13 cellular contexts compared by ENCODE assay signal in the genomic region with DNA sequence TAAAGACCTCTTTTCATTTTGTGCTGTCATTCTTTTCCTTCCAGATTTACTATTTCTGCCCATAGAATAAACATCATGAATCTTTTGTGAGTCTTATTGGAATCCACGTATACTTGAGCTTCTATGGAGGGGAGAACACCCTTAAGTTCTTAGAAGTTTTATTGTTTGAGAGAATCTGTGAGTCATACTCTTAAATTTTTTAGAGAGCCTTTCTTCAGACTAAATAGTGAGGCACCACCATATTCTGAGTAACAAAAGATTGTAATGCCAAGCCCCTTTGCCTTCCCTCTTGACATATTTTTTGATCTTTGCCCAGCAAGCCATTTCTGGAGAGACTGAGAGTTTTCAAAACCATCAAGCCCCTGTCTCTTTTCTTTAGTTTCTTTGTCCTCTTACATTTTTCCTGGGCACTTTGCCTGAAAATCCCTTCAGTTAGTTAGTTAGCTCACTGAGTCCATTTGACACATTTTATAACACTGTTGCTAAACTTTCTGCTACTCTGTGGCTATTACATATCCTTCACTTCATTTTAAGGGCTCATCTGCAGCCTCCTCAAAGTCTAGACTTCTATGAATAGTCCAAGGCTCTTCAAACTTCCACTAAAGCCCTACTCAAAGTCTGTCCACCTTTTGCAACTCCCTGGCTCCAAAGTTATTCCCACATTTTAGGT.
DNase-seq lines count a peak whose midpoint lies in the region; ATAC-seq and TF ChIP-seq lines count a peak whose summit lies in the region.
"Had no signal": no experiment of that assay in that cellular context is flagged by ENCODE, and none has a peak within 500 bp of the region (broad histone marks: within the 10 kb centered on the region; RNA-seq: fewer than 3 reads in every experiment).

No MANE protein-coding gene starts in this region.

- H3K4me3 ChIP-seq in thoracic aorta, result no peak overlapping the region
- H3K4me3 ChIP-seq: BLaER1, gastrocnemius medialis had no signal

- no peaks in the 10 kb centered on the region for H3K4me1 Mint-ChIP-seq in activated naive CD8-positive, alpha-beta T cell treated with anti-CD3 and anti-CD28 coated beads, Interleukin-2, amount 10 ng/mL, durations not matched to agents 7 days and 5 days
- peaks cover 7% of the 10 kb centered on the region for H3K4me1 Mint-ChIP-seq in activated naive CD8-positive, alpha-beta T cell treated with anti-CD3 and anti-CD28 coated beads for 36 hours
- H3K4me1 Mint-ChIP-seq in activated T-helper 1 cell treated with anti-CD3 and anti-CD28 coated beads, Interleukin-12 subunit alpha, Interleukin-12 subunit beta, Interleukin-2, Interleukin-4 antibody, amounts not matched to agents 30 ng/mL and 10 ng/mL and 1 ng/mL, durations not matched to agents 14 hours and 24 hours and 36 hours (ENCODE audit: low read depth), result peaks cover 8% of the 10 kb centered on the region

- H3K9me3 ChIP-seq in thoracic aorta, result no peaks in the 10 kb centered on the region
- H3K9me3 ChIP-seq: BLaER1, gastrocnemius medialis had no signal

- peak overlapping the region; percentile 4 to 57 for H3K27ac ChIP-seq in thoracic aorta
- H3K27ac ChIP-seq: BLaER1, gastrocnemius medialis had no signal

- H3K27ac Mint-ChIP-seq in activated naive CD8-positive, alpha-beta T cell treated with anti-CD3 and anti-CD28 coated beads, Interleukin-2, amount 10 ng/mL, durations not matched to agents 7 days and 5 days, result peak overlapping the region; percentile 9
- no peak overlapping the region for H3K27ac Mint-ChIP-seq in activated naive CD8-positive, alpha-beta T cell treated with anti-CD3 and anti-CD28 coated beads for 36 hours
- H3K27ac Mint-ChIP-seq in activated T-helper 1 cell treated with anti-CD3 and anti-CD28 coated beads, Interleukin-12 subunit alpha, Interleukin-12 subunit beta, Interleukin-2, Interleukin-4 antibody, amounts not matched to agents 30 ng/mL and 10 ng/mL and 1 ng/mL, durations not matched to agents 14 hours and 24 hours and 36 hours, result peak overlapping the region; percentile 14

- peaks cover 9 to 34% of the 10 kb centered on the region in 2 donors for H3K4me1 ChIP-seq in thoracic aorta (ENCODE audit: control insufficient read depth in 1 of 2, low read depth in 2 of 2)
- H3K4me1 ChIP-seq: BLaER1, gastrocnemius medialis had no signal

- no peak for TF ChIP-seq CTCF in thoracic aorta (IDR thresholded peaks at IDR 0.05)

- no peaks in the 10 kb centered on the region for H3K27me3 ChIP-seq in thoracic aorta (replicated peaks; ENCODE audit: insufficient read depth)
- H3K27me3 ChIP-seq: BLaER1, gastrocnemius medialis had no signal

- ATAC-seq in activated naive CD8-positive, alpha-beta T cell treated with anti-CD3 and anti-CD28 coated beads, Interleukin-2, amount 10 ng/mL, durations not matched to agents 7 days and 5 days (ENCODE audit: low read depth), result no peak
- no peak for ATAC-seq in thoracic aorta (ENCODE audit: insufficient number of reproducible peaks, low FRiP score, low read depth)
- ATAC-seq in HG03095 (IDR thresholded peaks at IDR 0.05; ENCODE audit: unreplicated experiment), result no peak
- no peak for ATAC-seq in GM21619 (IDR thresholded peaks at IDR 0.05; ENCODE audit: unreplicated experiment)
- ATAC-seq: gastrocnemius medialis had no signal

- H3K27me3 Mint-ChIP-seq in activated naive CD8-positive, alpha-beta T cell treated with anti-CD3 and anti-CD28 coated beads, Interleukin-2, amount 10 ng/mL, durations not matched to agents 7 days and 5 days, result no peaks in the 10 kb centered on the region
- H3K27me3 Mint-ChIP-seq in activated naive CD8-positive, alpha-beta T cell treated with anti-CD3 and anti-CD28 coated beads for 36 hours, result no peaks in the 10 kb centered on the region
- no peaks in the 10 kb centered on the region for H3K27me3 Mint-ChIP-seq in activated T-helper 1 cell treated with anti-CD3 and anti-CD28 coated beads, Interleukin-12 subunit alpha, Interleukin-12 subunit beta, Interleukin-2, Interleukin-4 antibody, amounts not matched to agents 30 ng/mL and 10 ng/mL and 1 ng/mL, durations not matched to agents 14 hours and 24 hours and 36 hours (ENCODE audit: insufficient read depth)

- no peak overlapping the region for H3K4me3 Mint-ChIP-seq in activated naive CD8-positive, alpha-beta T cell treated with anti-CD3 and anti-CD28 coated beads, Interleukin-2, amount 10 ng/mL, durations not matched to agents 7 days and 5 days
- no peak overlapping the region for H3K4me3 Mint-ChIP-seq in activated naive CD8-positive, alpha-beta T cell treated with anti-CD3 and anti-CD28 coated beads for 36 hours
- no peak overlapping the region for H3K4me3 Mint-ChIP-seq in activated T-helper 1 cell treated with anti-CD3 and anti-CD28 coated beads, Interleukin-12 subunit alpha, Interleukin-12 subunit beta, Interleukin-2, Interleukin-4 antibody, amounts not matched to agents 30 ng/mL and 10 ng/mL and 1 ng/mL, durations not matched to agents 14 hours and 24 hours and 36 hours

- H3K36me3 ChIP-seq in thoracic aorta, result peaks cover 6% of the 10 kb centered on the region

- intact Hi-C loops in activated T-helper 1 cell treated with anti-CD3 and anti-CD28 coated beads, Interleukin-12 subunit alpha, Interleukin-12 subunit beta, Interleukin-2, Interleukin-4 antibody, amounts not matched to agents 30 ng/mL and 10 ng/mL and 1 ng/mL, durations not matched to agents 14 hours and 24 hours and 36 hours (cut with micrococcal nuclease), result no loop called here

- no peak for DNase-seq in activated naive CD8-positive, alpha-beta T cell treated with anti-CD3 and anti-CD28 coated beads, Interleukin-2, amount 10 ng/mL, durations not matched to agents 7 days and 5 days
- no peak for DNase-seq in activated naive CD8-positive, alpha-beta T cell treated with anti-CD3 and anti-CD28 coated beads for 36 hours
- DNase-seq in activated T-helper 1 cell treated with anti-CD3 and anti-CD28 coated beads, Interleukin-12 subunit alpha, Interleukin-12 subunit beta, Interleukin-2, Interleukin-4 antibody, amounts not matched to agents 30 ng/mL and 10 ng/mL and 1 ng/mL, durations not matched to agents 14 hours and 24 hours and 36 hours (ENCODE audit: low spot score), result no peak
- DNase-seq in hepatic stellate cell (ENCODE audit: low spot score) (peak; percentile 3), thoracic aorta (ENCODE audit: low spot score) (no peak), NCI-H2196 treated with DMSO at 0.1 percent for 48 hours (lab: John Stamatoyannopoulos, UW; ENCODE audit: unreplicated experiment) (no peak)
- DNase-seq: gastrocnemius medialis, GF-D8, KBM-7, NCI-H1930 had no signal

- H3K36me3 Mint-ChIP-seq in activated naive CD8-positive, alpha-beta T cell treated with anti-CD3 and anti-CD28 coated beads, Interleukin-2, amount 10 ng/mL, durations not matched to agents 7 days and 5 days, result peaks cover 32% of the 10 kb centered on the region
- H3K36me3 Mint-ChIP-seq in activated naive CD8-positive, alpha-beta T cell treated with anti-CD3 and anti-CD28 coated beads for 36 hours, result peaks cover 37% of the 10 kb centered on the region
- peaks cover 46% of the 10 kb centered on the region for H3K36me3 Mint-ChIP-seq in activated T-helper 1 cell treated with anti-CD3 and anti-CD28 coated beads, Interleukin-12 subunit alpha, Interleukin-12 subunit beta, Interleukin-2, Interleukin-4 antibody, amounts not matched to agents 30 ng/mL and 10 ng/mL and 1 ng/mL, durations not matched to agents 14 hours and 24 hours and 36 hours (ENCODE audit: low read depth)

- POLR2A ChIA-PET in activated naive CD8-positive, alpha-beta T cell treated with anti-CD3 and anti-CD28 coated beads, Interleukin-2, amount 10 ng/mL, durations not matched to agents 7 days and 5 days (lab: Charles Lee), result no interaction called here

- no peaks in the 10 kb centered on the region for H3K9me3 Mint-ChIP-seq in activated naive CD8-positive, alpha-beta T cell treated with anti-CD3 and anti-CD28 coated beads, Interleukin-2, amount 10 ng/mL, durations not matched to agents 7 days and 5 days
- no peaks in the 10 kb centered on the region for H3K9me3 Mint-ChIP-seq in activated naive CD8-positive, alpha-beta T cell treated with anti-CD3 and anti-CD28 coated beads for 36 hours
- no peaks in the 10 kb centered on the region for H3K9me3 Mint-ChIP-seq in activated T-helper 1 cell treated with anti-CD3 and anti-CD28 coated beads, Interleukin-12 subunit alpha, Interleukin-12 subunit beta, Interleukin-2, Interleukin-4 antibody, amounts not matched to agents 30 ng/mL and 10 ng/mL and 1 ng/mL, durations not matched to agents 14 hours and 24 hours and 36 hours
